Comparison of ENCODE assay signal across 12 cellular contexts in genomic region chr19:5091576-5092215, GRCh38.
DNase-seq lines count a peak whose midpoint lies in the region; TF ChIP-seq lines count a peak whose summit lies in the region.
"Had no signal": no experiment of that assay in that cellular context is flagged by ENCODE, and none has a peak within 500 bp of the region (broad histone marks: within the 10 kb centered on the region; RNA-seq: fewer than 3 reads in every experiment).

No MANE protein-coding gene starts in this region.

- H3K27me3 Mint-ChIP-seq in neural crest cell (ENCODE audit: low read depth): no peaks in the 10 kb centered on the region
- H3K27me3 Mint-ChIP-seq: natural killer cell treated with Interleukin-12 subunit alpha and Interleukin-12 subunit beta and Interleukin-15 and Interleukin-18, amount 100 ng/mL, for 72 hours had no signal

- intact Hi-C loops in transverse colon (cut with DNase I; ENCODE audit: low total_unique reads): no loop called here

- H3K27me3 ChIP-seq in endocrine pancreas (ENCODE audit: control insufficient read depth, insufficient read depth, low read length) (no peaks in the 10 kb centered on the region), transverse colon (no peaks in the 10 kb centered on the region)

- peaks cover 5% of the 10 kb centered on the region for H3K36me3 Mint-ChIP-seq in neural crest cell (ENCODE audit: low read depth)
- H3K36me3 Mint-ChIP-seq: natural killer cell treated with Interleukin-12 subunit alpha and Interleukin-12 subunit beta and Interleukin-15 and Interleukin-18, amount 100 ng/mL, for 72 hours had no signal

- H3K27ac Mint-ChIP-seq in neural crest cell (ENCODE audit: unreplicated experiment): peak overlapping the region; percentile 12
- H3K27ac Mint-ChIP-seq: natural killer cell treated with Interleukin-12 subunit alpha and Interleukin-12 subunit beta and Interleukin-15 and Interleukin-18, amount 100 ng/mL, for 72 hours had no signal

- TF ChIP-seq POLR2A in transverse colon (IDR thresholded peaks at IDR 0.05): no peak

- peak overlapping the region; percentile 56 to 71 (median 60) for H3K27ac ChIP-seq in transverse colon
- H3K27ac ChIP-seq: VCaP had no signal

- in situ Hi-C loops in transverse colon (cut with MboI; ENCODE audit: low pct_ligation_motif_present in 1 of 4, low pct_unique_long_range_greater_than_20kb in 1 of 4, low sequenced_read_pairs in 3 of 4): no loop called here

- H3K4me1 Mint-ChIP-seq in neural crest cell: peaks cover 17% of the 10 kb centered on the region

- H3K4me3 ChIP-seq in endocrine pancreas (ENCODE audit: control insufficient read depth, insufficient read depth, low read length) (no peak overlapping the region), transverse colon (no peak overlapping the region)

- peak overlapping the region; percentile 41 for H3K4me3 Mint-ChIP-seq in neural crest cell
- H3K4me3 Mint-ChIP-seq: natural killer cell treated with Interleukin-12 subunit alpha and Interleukin-12 subunit beta and Interleukin-15 and Interleukin-18, amount 100 ng/mL, for 72 hours had no signal

- H3K36me3 ChIP-seq in endocrine pancreas (ENCODE audit: control insufficient read depth, insufficient read depth, low read length): no peaks in the 10 kb centered on the region
- peaks cover 0 to 10% (median 2%) of the 10 kb centered on the region in 4 donors for H3K36me3 ChIP-seq in transverse colon

- no peak for TF ChIP-seq CTCF in neural crest cell (conservative IDR thresholded peaks at IDR 0.05)
- TF ChIP-seq CTCF in transverse colon (IDR thresholded peaks at IDR 0.05): no peak

- WGBS in transverse colon (ENCODE audit: low coverage in 1 of 2), 2 donors: 66% methylated on average over 19 of the region's 19 CpGs; no CpG with 5 or more reads in 1 of the 2 donors

- DNase-seq in NCI-H2171 treated with DMSO at 0.1 percent for 48 hours (lab: John Stamatoyannopoulos, UW) (peak; percentile 84), NCI-H2171 (lab: John Stamatoyannopoulos, UW) (no peak), neural crest cell (ENCODE audit: low read depth, low spot score) (no peak), transverse colon (no peak), GDM1 (lab: John Stamatoyannopoulos, UW) (no peak), islet precursor cell (no peak), T-helper 9 cell (no peak)
- DNase-seq: ACHN, NCI-H2029 had no signal

- no peaks in the 10 kb centered on the region for H3K4me1 ChIP-seq in endocrine pancreas (ENCODE audit: control insufficient read depth, insufficient read depth, low read length)
- H3K4me1 ChIP-seq in transverse colon: peaks cover 0 to 18% (median 2%) of the 10 kb centered on the region in 4 donors

- no peaks in the 10 kb centered on the region for H3K9me3 Mint-ChIP-seq in neural crest cell
- H3K9me3 Mint-ChIP-seq: natural killer cell treated with Interleukin-12 subunit alpha and Interleukin-12 subunit beta and Interleukin-15 and Interleukin-18, amount 100 ng/mL, for 72 hours had no signal

- no peak for TF ChIP-seq EP300 in transverse colon (IDR thresholded peaks at IDR 0.05; ENCODE audit: low read depth)

- peak overlapping the region; percentile 4 for H3K9ac ChIP-seq in endocrine pancreas (ENCODE audit: control insufficient read depth, insufficient read depth, low read length)

- H3K9me3 ChIP-seq in endocrine pancreas (ENCODE audit: control insufficient read depth, low read length) (no peaks in the 10 kb centered on the region), transverse colon (no peaks in the 10 kb centered on the region)
